8 cellular contexts compared by ENCODE assay signal in the genomic region with DNA sequence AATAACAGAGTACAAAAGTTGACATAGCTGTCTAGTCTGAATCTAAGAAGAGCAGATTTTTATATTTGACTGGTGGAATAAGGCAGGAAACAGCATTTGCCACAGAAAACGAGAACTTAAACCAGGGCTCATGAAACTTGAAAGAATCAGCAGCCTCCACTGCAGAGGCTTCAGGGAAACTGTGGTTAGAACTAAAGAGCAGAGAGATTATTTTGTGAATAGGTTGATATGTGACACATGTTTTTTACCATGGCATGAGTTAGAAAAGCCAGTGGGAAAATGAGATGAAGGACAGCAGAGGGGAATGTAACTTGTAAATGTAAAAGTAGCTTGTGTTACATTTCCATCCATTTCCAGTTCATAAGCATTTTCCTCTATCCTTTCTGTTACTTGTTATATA.
DNase-seq lines count a peak whose midpoint lies in the region; ATAC-seq lines count a peak whose summit lies in the region.

No MANE protein-coding gene starts in this region.

- CTCF ChIA-PET in activated CD8-positive, alpha-beta T cell treated with anti-CD3 and anti-CD28 coated beads, Interleukin-2, amount 10 ng/mL, durations not matched to agents 7 days and 5 days (lab: Charles Lee), result interaction anchor here (1.1 to 1.6 kb wide), 3 partner anchors 12 to 26 kb away, joined by 3 to 4 read pairs (median 3); no protein-coding TSS in a partner anchor

- POLR2A ChIA-PET in activated CD8-positive, alpha-beta T cell treated with anti-CD3 and anti-CD28 coated beads, Interleukin-2, amount 10 ng/mL, durations not matched to agents 7 days and 5 days (lab: Charles Lee), result no interaction called here

- no peaks in the 10 kb centered on the region for H3K27me3 Mint-ChIP-seq in activated CD8-positive, alpha-beta T cell treated with anti-CD3 and anti-CD28 coated beads, Interleukin-2, amount 10 ng/mL, durations not matched to agents 7 days and 5 days (ENCODE audit: low read depth)
- H3K27me3 Mint-ChIP-seq in activated T-helper 1 cell treated with anti-CD3 and anti-CD28 coated beads, Interleukin-12 subunit alpha, Interleukin-12 subunit beta, Interleukin-2, Interleukin-4 antibody, amounts not matched to agents 30 ng/mL and 10 ng/mL and 1 ng/mL, durations not matched to agents 14 hours and 24 hours and 36 hours (ENCODE audit: insufficient read depth), result no peaks in the 10 kb centered on the region

- DNase-seq in GDM1 (lab: John Stamatoyannopoulos, UW) (peak; percentile 65), HuH-7.5 (ENCODE audit: low spot score) (no peak), GM19240 (ENCODE audit: insufficient read length, low spot score) (no peak), NCI-H2107 treated with DMSO at 0.1 percent for 48 hours (lab: John Stamatoyannopoulos, UW; ENCODE audit: unreplicated experiment) (no peak)
- DNase-seq in activated CD8-positive, alpha-beta T cell treated with anti-CD3 and anti-CD28 coated beads, Interleukin-2, amount 10 ng/mL, durations not matched to agents 7 days and 5 days, result peak; percentile 47
- no peak for DNase-seq in activated T-helper 1 cell treated with anti-CD3 and anti-CD28 coated beads, Interleukin-12 subunit alpha, Interleukin-12 subunit beta, Interleukin-2, Interleukin-4 antibody, amounts not matched to agents 30 ng/mL and 10 ng/mL and 1 ng/mL, durations not matched to agents 14 hours and 24 hours and 36 hours (ENCODE audit: low spot score)

- intact Hi-C loops in activated T-helper 1 cell treated with anti-CD3 and anti-CD28 coated beads, Interleukin-12 subunit alpha, Interleukin-12 subunit beta, Interleukin-2, Interleukin-4 antibody, amounts not matched to agents 30 ng/mL and 10 ng/mL and 1 ng/mL, durations not matched to agents 14 hours and 24 hours and 36 hours (cut with micrococcal nuclease), result no loop called here

- H3K4me3 Mint-ChIP-seq in activated CD8-positive, alpha-beta T cell treated with anti-CD3 and anti-CD28 coated beads, Interleukin-2, amount 10 ng/mL, durations not matched to agents 7 days and 5 days, result peak overlapping the region; percentile 34
- no peak overlapping the region for H3K4me3 Mint-ChIP-seq in activated T-helper 1 cell treated with anti-CD3 and anti-CD28 coated beads, Interleukin-12 subunit alpha, Interleukin-12 subunit beta, Interleukin-2, Interleukin-4 antibody, amounts not matched to agents 30 ng/mL and 10 ng/mL and 1 ng/mL, durations not matched to agents 14 hours and 24 hours and 36 hours

- ATAC-seq in GM19467 (IDR thresholded peaks at IDR 0.05; ENCODE audit: unreplicated experiment), result peak; percentile 67
- peak; percentile 58 for ATAC-seq in HG03342 (IDR thresholded peaks at IDR 0.05; ENCODE audit: unreplicated experiment)
- peak; percentile 89 for ATAC-seq in activated CD8-positive, alpha-beta T cell treated with anti-CD3 and anti-CD28 coated beads, Interleukin-2, amount 10 ng/mL, durations not matched to agents 7 days and 5 days

- H3K36me3 Mint-ChIP-seq in activated CD8-positive, alpha-beta T cell treated with anti-CD3 and anti-CD28 coated beads, Interleukin-2, amount 10 ng/mL, durations not matched to agents 7 days and 5 days (ENCODE audit: low read depth), result no peaks in the 10 kb centered on the region
- H3K36me3 Mint-ChIP-seq in activated T-helper 1 cell treated with anti-CD3 and anti-CD28 coated beads, Interleukin-12 subunit alpha, Interleukin-12 subunit beta, Interleukin-2, Interleukin-4 antibody, amounts not matched to agents 30 ng/mL and 10 ng/mL and 1 ng/mL, durations not matched to agents 14 hours and 24 hours and 36 hours (ENCODE audit: low read depth), result no peaks in the 10 kb centered on the region

- peak overlapping the region; percentile 70 for H3K27ac Mint-ChIP-seq in activated CD8-positive, alpha-beta T cell treated with anti-CD3 and anti-CD28 coated beads, Interleukin-2, amount 10 ng/mL, durations not matched to agents 7 days and 5 days
- no peak overlapping the region for H3K27ac Mint-ChIP-seq in activated T-helper 1 cell treated with anti-CD3 and anti-CD28 coated beads, Interleukin-12 subunit alpha, Interleukin-12 subunit beta, Interleukin-2, Interleukin-4 antibody, amounts not matched to agents 30 ng/mL and 10 ng/mL and 1 ng/mL, durations not matched to agents 14 hours and 24 hours and 36 hours

- peaks cover 35% of the 10 kb centered on the region for H3K4me1 Mint-ChIP-seq in activated CD8-positive, alpha-beta T cell treated with anti-CD3 and anti-CD28 coated beads, Interleukin-2, amount 10 ng/mL, durations not matched to agents 7 days and 5 days (ENCODE audit: low read depth)
- peaks cover 38% of the 10 kb centered on the region for H3K4me1 Mint-ChIP-seq in activated T-helper 1 cell treated with anti-CD3 and anti-CD28 coated beads, Interleukin-12 subunit alpha, Interleukin-12 subunit beta, Interleukin-2, Interleukin-4 antibody, amounts not matched to agents 30 ng/mL and 10 ng/mL and 1 ng/mL, durations not matched to agents 14 hours and 24 hours and 36 hours (ENCODE audit: low read depth)

- H3K9me3 Mint-ChIP-seq in activated CD8-positive, alpha-beta T cell treated with anti-CD3 and anti-CD28 coated beads, Interleukin-2, amount 10 ng/mL, durations not matched to agents 7 days and 5 days (ENCODE audit: insufficient read depth), result no peaks in the 10 kb centered on the region
- H3K9me3 Mint-ChIP-seq in activated T-helper 1 cell treated with anti-CD3 and anti-CD28 coated beads, Interleukin-12 subunit alpha, Interleukin-12 subunit beta, Interleukin-2, Interleukin-4 antibody, amounts not matched to agents 30 ng/mL and 10 ng/mL and 1 ng/mL, durations not matched to agents 14 hours and 24 hours and 36 hours, result no peaks in the 10 kb centered on the region

Comparison
In these comparisons a context has a peak if more than half of its experiments do, and no peak if none do; other contexts are left out.
1. DNase-seq: peak in GDM1 (single experiment) and activated CD8-positive, alpha-beta T cell treated with anti-CD3 and anti-CD28 coated beads, Interleukin-2, amount 10 ng/mL, durations not matched to agents 7 days and 5 days (single experiment); none in HuH-7.5 (single experiment), GM19240 (single experiment), NCI-H2107 treated with DMSO at 0.1 percent for 48 hours (single experiment) and activated T-helper 1 cell treated with anti-CD3 and anti-CD28 coated beads, Interleukin-12 subunit alpha, Interleukin-12 subunit beta, Interleukin-2, Interleukin-4 antibody, amounts not matched to agents 30 ng/mL and 10 ng/mL and 1 ng/mL, durations not matched to agents 14 hours and 24 hours and 36 hours (single experiment).
2. Peak in every context shown above with its lines, with median percentiles within 50 percentile points of each other: ATAC-seq.